ENCODE assay signal across 8 cellular contexts in genomic region chr5:96614110-96614691, GRCh38. TPM values are rescaled to one million over a fixed set of nuclear protein-coding genes. Genes with fewer than 3 reads are reported as not detected.
A peak's percentile ranks its signal among the peaks of the same experiment; 100 is the strongest.
DNase-seq lines count a peak whose midpoint lies in the region; TF ChIP-seq lines count a peak whose summit lies in the region.

No MANE protein-coding gene starts in this region.

- POLR2A ChIA-PET in HEK293 (lab: Yijun Ruan, JAX), result interaction anchor here (0.6 to 0.8 kb wide), 3 partner anchors 15 to 300 kb away, joined by 3 to 4 read pairs (median 4); no protein-coding TSS in a partner anchor

- H3K27ac ChIP-seq in HEK293 (ENCODE audit: extremely low read depth, low read depth, low read length) (no peak overlapping the region), epithelial cell of prostate (peak overlapping the region; percentile 75), subcutaneous abdominal adipose tissue (ENCODE audit: low read depth, low read length) (peak overlapping the region; percentile 59)

- no peaks in the 10 kb centered on the region for H3K4me1 ChIP-seq in HEK293 (ENCODE audit: control insufficient read depth, insufficient read depth, low read length)
- peaks cover 0 to 18% (median 6%) of the 10 kb centered on the region in 5 donors for H3K4me1 ChIP-seq in subcutaneous abdominal adipose tissue (ENCODE audit: control insufficient read depth in 5 of 5, insufficient read depth in 5 of 5, low read length in 5 of 5)

- H3K9ac ChIP-seq in subcutaneous abdominal adipose tissue (ENCODE audit: low read length in 5 of 5), result no peak overlapping the region

- DNase-seq in CMK (ENCODE audit: low read depth) (peak; percentile 2), NCI-H510A treated with DMSO at 0.1 percent for 48 hours (lab: John Stamatoyannopoulos, UW) (peak; percentile 56), epithelial cell of prostate (ENCODE audit: low read depth, low spot score) (peak; percentile 82), middle frontal gyrus (ENCODE audit: extremely low spot score, low spot score) (peak; percentile 77), occipital lobe (lab: John Stamatoyannopoulos, UW) (no peak)
- peak; percentile 28 to 45 for DNase-seq in activated CD4-positive, alpha-beta T cell treated with anti-CD3 and anti-CD28 coated beads, Interleukin-2, amount 50 U/mL, for 48 hours

- CTCF ChIA-PET in HEK293 (lab: Yijun Ruan, JAX), result interaction anchor here (0.5 to 9.8 kb wide), 45 partner anchors 9 to 752 kb away, joined by 3 to 110 read pairs (median 4); partner anchors contain the start of genes CAST and LIX1

- H3K27me3 ChIP-seq in subcutaneous abdominal adipose tissue (ENCODE audit: control insufficient read depth in 5 of 5, insufficient read depth in 4 of 5, low read length in 5 of 5), result no peaks in the 10 kb centered on the region

- H3K9me3 ChIP-seq in HEK293 (ENCODE audit: control insufficient read depth, insufficient read depth, low read depth, low read length), result no peaks in the 10 kb centered on the region
- no peaks in the 10 kb centered on the region for H3K9me3 ChIP-seq in subcutaneous abdominal adipose tissue (ENCODE audit: control insufficient read depth in 5 of 5, low read length in 5 of 5)

- H3K4me3 ChIP-seq in HEK293 (ENCODE audit: low read depth, low read length) (no peak overlapping the region), subcutaneous abdominal adipose tissue (ENCODE audit: low read depth in 1 of 5, low read length in 5 of 5) (peak overlapping the region in 1 of 5 donors; percentile 13)

- no peaks in the 10 kb centered on the region for H3K36me3 ChIP-seq in HEK293 (ENCODE audit: control insufficient read depth in 2 of 2, insufficient read depth in 1 of 2, low read length in 2 of 2)
- H3K36me3 ChIP-seq in subcutaneous abdominal adipose tissue (ENCODE audit: control insufficient read depth in 5 of 5, insufficient read depth in 5 of 5, low read length in 5 of 5), result no peaks in the 10 kb centered on the region

- TF ChIP-seq CTCF in HEK293 (tag by site-specific recombination; IDR thresholded peaks at IDR 0.05), result peak; percentile 71

TF ChIP-seq in HEK293, 187 proteins besides CTCF, POLR2A, EP300 and RAD21:
- TF ChIP-seq ZNF660 (tag by site-specific recombination; IDR thresholded peaks at IDR 0.05), result 0 out of 2 replicates have a peak, but pooled peaks have one; percentile 66
- TF ChIP-seq ZNF692 (tag by site-specific recombination; IDR thresholded peaks at IDR 0.05), result peak; percentile 31; the same call in 1 of the 2 replicates
- peak; percentile 58; the same call in 1 of the 2 replicates for TF ChIP-seq PRDM1 (tag by site-specific recombination; IDR thresholded peaks at IDR 0.05)
- TF ChIP-seq ZNF239 (tag by site-specific recombination; IDR thresholded peaks at IDR 0.05), result no peak
- peak; percentile 55; the same call in 1 of the 2 replicates for TF ChIP-seq SP7 (tag by site-specific recombination; IDR thresholded peaks at IDR 0.05)
- peak; percentile 68 for TF ChIP-seq ZBTB17 (tag by site-specific recombination; IDR thresholded peaks at IDR 0.05)
- no peak for TF ChIP-seq ZNF629 (tag by site-specific recombination; IDR thresholded peaks at IDR 0.05)
- no peak for TF ChIP-seq PBX3 (CRISPR knock-in tag; IDR thresholded peaks at IDR 0.05)
- no peak for TF ChIP-seq PRDM2 (tag by site-specific recombination; IDR thresholded peaks at IDR 0.05; ENCODE audit: borderline replicate concordance)
- TF ChIP-seq ZIC2 (tag by site-specific recombination; IDR thresholded peaks at IDR 0.05), result no peak
- peak; percentile 51; the same call in 1 of the 2 replicates for TF ChIP-seq ZNF2 (tag by site-specific recombination; IDR thresholded peaks at IDR 0.05)
- peak; percentile 79; the same call in 1 of the 2 replicates for TF ChIP-seq GFI1B (tag by site-specific recombination; IDR thresholded peaks at IDR 0.05)
- TF ChIP-seq ZNF10 (tag by site-specific recombination; IDR thresholded peaks at IDR 0.05), result peak; percentile 63; the same call in 1 of the 2 replicates
- TF ChIP-seq ZNF654 (tag by site-specific recombination; IDR thresholded peaks at IDR 0.05; ENCODE audit: low read depth), result peak; percentile 90
- no peak for TF ChIP-seq ZNF768 (tag by site-specific recombination; IDR thresholded peaks at IDR 0.05)
- TF ChIP-seq ZBTB7A (tag by site-specific recombination; IDR thresholded peaks at IDR 0.05; ENCODE audit: low read depth), result no peak
- TF ChIP-seq ZNF248 (tag by site-specific recombination; IDR thresholded peaks at IDR 0.05), result no peak
- no peak for TF ChIP-seq ZNF777 (tag by site-specific recombination; IDR thresholded peaks at IDR 0.05; ENCODE audit: borderline replicate concordance)
- TF ChIP-seq KLF16 (tag by site-specific recombination; IDR thresholded peaks at IDR 0.05), result no peak
- TF ChIP-seq ZNF302 (tag by site-specific recombination; IDR thresholded peaks at IDR 0.05; ENCODE audit: low read depth), result no peak

RNA-seq across cellular contexts. Expression of gene CAST, which starts 48.0 kb away (rescaled TPM):
- 13.4 TPM for total RNA-seq in occipital lobe
